35 cellular contexts compared by ENCODE assay signal in genomic region chr13:23918208-23918607, GRCh38. TPM values are rescaled to one million over a fixed set of nuclear protein-coding genes. Genes with fewer than 3 reads are reported as not detected.
"Had no signal": no experiment of that assay in that cellular context is flagged by ENCODE, and none has a peak within 500 bp of the region (broad histone marks: within the 10 kb centered on the region; RNA-seq: fewer than 3 reads in every experiment).

No MANE protein-coding gene starts in this region.

- H3K9me3 ChIP-seq: lower lobe of right lung, right atrium auricular region, stomach, thyroid gland, upper lobe of right lung had no signal

- H3K36me3 ChIP-seq: lower lobe of right lung, right atrium auricular region, stomach, thyroid gland, upper lobe of right lung, WERI-Rb-1 had no signal

- H3K36me3 Mint-ChIP-seq: activated CD4-positive, alpha-beta memory T cell treated with anti-CD3 and anti-CD28 coated beads for 36 hours; activated naive CD4-positive, alpha-beta T cell treated with anti-CD3 and anti-CD28 coated beads, Interleukin-2, amount 10 ng/mL, durations not matched to agents 7 days and 5 days; activated naive CD8-positive, alpha-beta T cell treated with anti-CD3 and anti-CD28 coated beads, Interleukin-2, amount 10 ng/mL, durations not matched to agents 7 days and 5 days; immature natural killer cell; natural killer cell; stimulated activated naive B cell treated with anti-CD40 and anti-IgM and Interleukin-4, amounts not matched to agents 10 μg/mL and 1 μg/mL and 100 μg/mL, for 72 hours had no signal

- H3K27me3 ChIP-seq: right atrium auricular region, thyroid gland, upper lobe of right lung had no signal

- H3K27ac ChIP-seq: coronary artery, lower lobe of right lung, right atrium auricular region, stomach, thyroid gland, upper lobe of right lung, WERI-Rb-1 had no signal

- H3K27ac Mint-ChIP-seq: activated CD4-positive, alpha-beta memory T cell treated with anti-CD3 and anti-CD28 coated beads for 36 hours; activated naive CD4-positive, alpha-beta T cell treated with anti-CD3 and anti-CD28 coated beads, Interleukin-2, amount 10 ng/mL, durations not matched to agents 7 days and 5 days; activated naive CD8-positive, alpha-beta T cell treated with anti-CD3 and anti-CD28 coated beads, Interleukin-2, amount 10 ng/mL, durations not matched to agents 7 days and 5 days; activated T-helper 1 cell treated with anti-CD3 and anti-CD28 coated beads, Interleukin-12 subunit alpha, Interleukin-12 subunit beta, Interleukin-2, Interleukin-4 antibody, amounts not matched to agents 30 ng/mL and 10 ng/mL and 1 ng/mL, durations not matched to agents 14 hours and 24 hours and 36 hours; effector memory CD8-positive, alpha-beta T cell; immature natural killer cell; natural killer cell; stimulated activated naive B cell treated with anti-CD40 and anti-IgM and Interleukin-4, amounts not matched to agents 10 μg/mL and 1 μg/mL and 100 μg/mL, for 72 hours; T-helper 17 cell had no signal

- H3K4me3 ChIP-seq: coronary artery, lower lobe of right lung, right atrium auricular region, stomach, thyroid gland, upper lobe of right lung had no signal

- DNase-seq: activated CD4-positive, alpha-beta memory T cell treated with anti-CD3 and anti-CD28 coated beads for 36 hours; activated CD4-positive, alpha-beta T cell treated with anti-CD3 and anti-CD28 coated beads for 48 hours; activated CD8-positive, alpha-beta memory T cell treated with anti-CD3 and anti-CD28 coated beads, Interleukin-2, amount 50 U/mL, for 4 hours; activated effector memory CD4-positive, alpha-beta T cell treated with anti-CD3 and anti-CD28 coated beads, Interleukin-2, amount 50 U/mL, for 16 hours; activated naive CD4-positive, alpha-beta T cell treated with anti-CD3 and anti-CD28 coated beads, Interleukin-2, amount 10 ng/mL, durations not matched to agents 7 days and 5 days; activated naive CD8-positive, alpha-beta T cell treated with anti-CD3 and anti-CD28 coated beads, Interleukin-2, amount 10 ng/mL, durations not matched to agents 7 days and 5 days; activated T-cell treated with anti-CD3 and anti-CD28 coated beads, Interleukin-2, amount 50 U/mL, for 1 hour; amniotic stem cell; effector memory CD8-positive, alpha-beta T cell; erythroblast; head of caudate nucleus; hippocampal formation; immature natural killer cell; lower lobe of right lung; mesendoderm; natural killer cell; stimulated activated CD4-positive, alpha-beta T cell treated with anti-CD3 and anti-CD28 coated beads, Interleukin-15, amount 100 ng/mL, for 24 hours; stimulated activated CD4-positive, alpha-beta T cell treated with anti-CD3 and anti-CD28 coated beads, Interleukin-2, amount 100 ng/mL, for 24 hours; stimulated activated naive B cell treated with anti-CD40 and anti-IgM and Interleukin-4, amounts not matched to agents 10 μg/mL and 1 μg/mL and 100 μg/mL, for 72 hours; stomach; T-helper 17 cell; T1000; thyroid gland; upper lobe of right lung; WERI-Rb-1 had no signal

- H3K4me1 Mint-ChIP-seq: activated naive CD4-positive, alpha-beta T cell treated with anti-CD3 and anti-CD28 coated beads, Interleukin-2, amount 10 ng/mL, durations not matched to agents 7 days and 5 days; activated naive CD8-positive, alpha-beta T cell treated with anti-CD3 and anti-CD28 coated beads, Interleukin-2, amount 10 ng/mL, durations not matched to agents 7 days and 5 days; immature natural killer cell; natural killer cell; stimulated activated naive B cell treated with anti-CD40 and anti-IgM and Interleukin-4, amounts not matched to agents 10 μg/mL and 1 μg/mL and 100 μg/mL, for 72 hours had no signal

- H3K4me1 ChIP-seq: right atrium auricular region, stomach had no signal

- ATAC-seq: activated CD4-positive, CD25-positive, alpha-beta regulatory T cell treated with anti-CD3 and anti-CD28 coated beads, Interleukin-2, amount 50 U/mL, for 24 hours; effector memory CD8-positive, alpha-beta T cell; left lobe of liver; lower lobe of right lung; natural killer cell; stimulated activated naive B cell treated with anti-CD40 and anti-IgM and Interleukin-4, amounts not matched to agents 10 μg/mL and 1 μg/mL and 100 μg/mL, for 72 hours; T-helper 17 cell; upper lobe of right lung had no signal

- H3K4me3 Mint-ChIP-seq: activated CD4-positive, alpha-beta memory T cell treated with anti-CD3 and anti-CD28 coated beads for 36 hours; activated naive CD4-positive, alpha-beta T cell treated with anti-CD3 and anti-CD28 coated beads, Interleukin-2, amount 10 ng/mL, durations not matched to agents 7 days and 5 days; activated naive CD8-positive, alpha-beta T cell treated with anti-CD3 and anti-CD28 coated beads, Interleukin-2, amount 10 ng/mL, durations not matched to agents 7 days and 5 days; activated T-helper 1 cell treated with anti-CD3 and anti-CD28 coated beads, Interleukin-12 subunit alpha, Interleukin-12 subunit beta, Interleukin-2, Interleukin-4 antibody, amounts not matched to agents 30 ng/mL and 10 ng/mL and 1 ng/mL, durations not matched to agents 14 hours and 24 hours and 36 hours; effector memory CD8-positive, alpha-beta T cell; immature natural killer cell; natural killer cell; stimulated activated naive B cell treated with anti-CD40 and anti-IgM and Interleukin-4, amounts not matched to agents 10 μg/mL and 1 μg/mL and 100 μg/mL, for 72 hours; T-helper 17 cell had no signal

- H3K9me3 Mint-ChIP-seq: activated CD4-positive, alpha-beta memory T cell treated with anti-CD3 and anti-CD28 coated beads for 36 hours; activated naive CD4-positive, alpha-beta T cell treated with anti-CD3 and anti-CD28 coated beads, Interleukin-2, amount 10 ng/mL, durations not matched to agents 7 days and 5 days; activated naive CD8-positive, alpha-beta T cell treated with anti-CD3 and anti-CD28 coated beads, Interleukin-2, amount 10 ng/mL, durations not matched to agents 7 days and 5 days; activated T-helper 1 cell treated with anti-CD3 and anti-CD28 coated beads, Interleukin-12 subunit alpha, Interleukin-12 subunit beta, Interleukin-2, Interleukin-4 antibody, amounts not matched to agents 30 ng/mL and 10 ng/mL and 1 ng/mL, durations not matched to agents 14 hours and 24 hours and 36 hours; effector memory CD8-positive, alpha-beta T cell; immature natural killer cell; natural killer cell had no signal

RNA-seq across cellular contexts. Expression of gene C1QTNF9B, which starts 20.9 kb away (rescaled TPM):
- total RNA-seq: activated CD4-positive, alpha-beta memory T cell treated with anti-CD3 and anti-CD28 coated beads for 36 hours; activated CD8-positive, alpha-beta memory T cell treated with anti-CD3 and anti-CD28 coated beads for 36 hours; activated naive CD8-positive, alpha-beta T cell treated with anti-CD3 and anti-CD28 coated beads, Interleukin-2, amount 10 ng/mL, durations not matched to agents 7 days and 5 days; activated T-helper 1 cell treated with anti-CD3 and anti-CD28 coated beads, Interleukin-12 subunit alpha, Interleukin-12 subunit beta, Interleukin-2, Interleukin-4 antibody, amounts not matched to agents 30 ng/mL and 10 ng/mL and 1 ng/mL, durations not matched to agents 14 hours and 24 hours and 36 hours; kidney epithelial cell; left lobe of liver; lower lobe of right lung; mononuclear cell; natural killer cell; omental fat pad; pulmonary artery endothelial cell; stomach; T-helper 17 cell; thyroid gland; upper lobe of right lung had no signal
